In genomic region chr3:185928532-185928931, GRCh38 we compare ENCODE assay signal across 1 cellular context.
TF ChIP-seq lines count a peak whose summit lies in the region.

No MANE protein-coding gene starts in this region.

TF ChIP-seq in GM12878, 131 proteins besides CTCF, POLR2A, EP300 and RAD21 (continued from another document):
- no peak for TF ChIP-seq ZBTB4 (CRISPR knock-in tag; IDR thresholded peaks at IDR 0.05)
- no peak for TF ChIP-seq E4F1 (IDR thresholded peaks at IDR 0.05; ENCODE audit: borderline replicate concordance, partially characterized antibody)
